23 cellular contexts compared by ENCODE assay signal in genomic region chr18:68060871-68061270, GRCh38.
"Had no signal": no experiment of that assay in that cellular context is flagged by ENCODE, and none has a peak within 500 bp of the region (broad histone marks: within the 10 kb centered on the region; RNA-seq: fewer than 3 reads in every experiment).

No MANE protein-coding gene starts in this region.

- H3K4me1 Mint-ChIP-seq: naive thymus-derived CD4-positive, alpha-beta T cell; stimulated activated effector memory CD8-positive, alpha-beta T cell treated with anti-CD3 and anti-CD28 coated beads, Interleukin-12 subunit alpha, Interleukin-12 subunit beta, amount 100 ng/mL, for 72 hours had no signal

- H2AFZ ChIP-seq: hepatocyte, parathyroid adenoma had no signal

- H3K4me2 ChIP-seq: hepatocyte had no signal

- H3K27ac ChIP-seq: foreskin keratinocyte, gastroesophageal sphincter, heart left ventricle, hepatocyte, left lung, parathyroid adenoma, right lobe of liver, stomach, thyroid gland, vagina had no signal

- H3K4me3 Mint-ChIP-seq: effector memory CD8-positive, alpha-beta T cell; naive thymus-derived CD4-positive, alpha-beta T cell; stimulated activated effector memory CD8-positive, alpha-beta T cell treated with anti-CD3 and anti-CD28 coated beads, Interleukin-12 subunit alpha, Interleukin-12 subunit beta, amount 100 ng/mL, for 72 hours had no signal

- H3K36me3 Mint-ChIP-seq: naive thymus-derived CD4-positive, alpha-beta T cell; stimulated activated effector memory CD8-positive, alpha-beta T cell treated with anti-CD3 and anti-CD28 coated beads, Interleukin-12 subunit alpha, Interleukin-12 subunit beta, amount 100 ng/mL, for 72 hours had no signal

- H3K9ac ChIP-seq: parathyroid adenoma had no signal

- H3K9me3 ChIP-seq: gastroesophageal sphincter, right lobe of liver, thyroid gland, vagina had no signal

- DNase-seq: cortex of kidney; effector memory CD8-positive, alpha-beta T cell; foreskin keratinocyte; heart left ventricle; left cardiac atrium; left lung; mesendoderm; midbrain; naive thymus-derived CD4-positive, alpha-beta T cell; right lobe of liver; small intestine; stimulated activated CD4-positive, alpha-beta T cell treated with anti-CD3 and anti-CD28 coated beads, Interleukin-1b, Interleukin-23, amount 100 ng/mL, for 48 hours; stimulated activated CD4-positive, alpha-beta T cell treated with anti-CD3 and anti-CD28 coated beads, Interleukin-4, amount 100 ng/mL, for 24 hours; stimulated activated naive CD4-positive, alpha-beta T cell treated with Interleukin-2 at 50 U/mL for 16 hours; stomach; thyroid gland; trophoblast cell had no signal

- H3K27me3 ChIP-seq: foreskin keratinocyte, gastroesophageal sphincter, heart left ventricle, hepatocyte, left lung, right lobe of liver, stomach, thyroid gland, vagina had no signal

- H3K4me1 ChIP-seq: foreskin keratinocyte, gastroesophageal sphincter, heart left ventricle, left lung, parathyroid adenoma, right lobe of liver, stomach, thyroid gland, vagina had no signal

- ATAC-seq: effector memory CD8-positive, alpha-beta T cell; foreskin keratinocyte; gastroesophageal sphincter; heart left ventricle; left cardiac atrium; left lung; naive thymus-derived CD4-positive, alpha-beta T cell; right lobe of liver; stimulated activated effector memory CD8-positive, alpha-beta T cell treated with anti-CD3 and anti-CD28 coated beads, Interleukin-12 subunit alpha, Interleukin-12 subunit beta, amount 100 ng/mL, for 72 hours had no signal

- H3K27ac Mint-ChIP-seq: effector memory CD8-positive, alpha-beta T cell; naive thymus-derived CD4-positive, alpha-beta T cell; progenitor cell of endocrine pancreas; stimulated activated effector memory CD8-positive, alpha-beta T cell treated with anti-CD3 and anti-CD28 coated beads, Interleukin-12 subunit alpha, Interleukin-12 subunit beta, amount 100 ng/mL, for 72 hours had no signal

- H3K27me3 Mint-ChIP-seq: effector memory CD8-positive, alpha-beta T cell; naive thymus-derived CD4-positive, alpha-beta T cell had no signal

- H3K4me3 ChIP-seq: gastroesophageal sphincter, heart left ventricle, hepatocyte, left lung, right lobe of liver, stomach, thyroid gland, vagina had no signal

- H3K36me3 ChIP-seq: gastroesophageal sphincter, heart left ventricle, left lung, right lobe of liver, stomach, thyroid gland, vagina had no signal
